In genomic region chr11:64652586-64653387, GRCh38 we compare ENCODE assay signal across 8 cellular contexts.
DNase-seq lines count a peak whose midpoint lies in the region; ATAC-seq and TF ChIP-seq lines count a peak whose summit lies in the region.

No MANE protein-coding gene starts in this region.

- peak; percentile 79 for TF ChIP-seq CTCF in GM13976 (IDR thresholded peaks at IDR 0.05; ENCODE audit: borderline replicate concordance, control extremely low read depth, extremely low read depth, insufficient read depth, missing control alignments)

- intact Hi-C loops in left colon (cut with DNase I, micrococcal nuclease): loop anchor here in 1 of 2 donors (10.0 kb wide), 1 partner anchor 198 kb away; no protein-coding TSS in a partner anchor

- peak; percentile 65 to 77 for ATAC-seq in activated CD4-positive, CD25-positive, alpha-beta regulatory T cell treated with anti-CD3 and anti-CD28 coated beads, Interleukin-2, amount 50 U/mL, for 24 hours
- ATAC-seq in left colon (peak; percentile 83), HG03039 (IDR thresholded peaks at IDR 0.05; ENCODE audit: unreplicated experiment) (no peak)

- peak; percentile 97 for DNase-seq in 8988T
- DNase-seq in GM13976 (ENCODE audit: low spot score): peak; percentile 89
- peak; percentile 80 for DNase-seq in NCI-H2171 treated with DMSO at 0.1 percent for 48 hours (lab: John Stamatoyannopoulos, UW)
- peak; percentile 53 for DNase-seq in central memory CD4-positive, alpha-beta T cell
- DNase-seq in left colon: peak; percentile 60 to 84
- peak; percentile 75 for DNase-seq in stimulated activated CD4-positive, alpha-beta T cell treated with anti-CD3 and anti-CD28 coated beads, Interleukin-4, amount 100 ng/mL, for 1 hour

- in situ Hi-C loops in GM13976 (cut with MboI; ENCODE audit: low sequenced_read_pairs, unreplicated experiment): no loop called here
